9 cellular contexts compared by ENCODE assay signal in the genomic region with DNA sequence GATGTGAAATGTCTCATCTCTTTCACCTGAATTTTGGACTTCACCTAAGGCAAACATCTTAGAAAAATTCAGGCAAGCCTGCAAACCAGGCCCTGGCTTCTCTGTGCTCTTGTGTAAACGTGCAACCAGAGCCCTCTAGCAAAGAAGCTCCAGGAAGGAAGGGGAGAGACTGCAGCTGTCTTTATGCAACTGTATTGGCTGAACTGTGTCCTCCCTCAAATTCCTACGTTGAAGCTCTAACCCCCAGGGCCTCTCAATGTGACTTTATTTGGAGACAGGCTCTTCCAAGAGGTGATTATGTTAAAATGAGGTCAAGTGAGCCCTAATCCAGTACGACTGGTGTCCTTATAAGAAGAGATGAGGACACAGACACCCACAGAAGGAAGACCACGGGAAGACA.
DNase-seq lines count a peak whose midpoint lies in the region; ATAC-seq and TF ChIP-seq lines count a peak whose summit lies in the region.
"Had no signal": no experiment of that assay in that cellular context is flagged by ENCODE, and none has a peak within 500 bp of the region (broad histone marks: within the 10 kb centered on the region; RNA-seq: fewer than 3 reads in every experiment).

No MANE protein-coding gene starts in this region.

- H3K4me1 ChIP-seq in hepatocyte (ENCODE audit: insufficient read depth), result peaks cover 36% of the 10 kb centered on the region
- H3K4me1 ChIP-seq in spleen, result peaks cover 40 to 99% (median 76%) of the 10 kb centered on the region in 6 donors

- intact Hi-C loops in spleen (cut with DNase I; ENCODE audit: low total_unique reads), result loop anchor here (10.0 kb wide), 1 partner anchor 47 kb away; no protein-coding TSS in a partner anchor

- WGBS in hepatocyte (ENCODE audit: low lambda C conversion rate, missing lambda C conversion rate), result 47% methylated on average over 4 of the region's 4 CpGs
- WGBS in spleen, 5 donors, result 31 to 41% (median 37%) methylated on average over 4 of the region's 4 CpGs

- no peak for ATAC-seq in HG02884 (IDR thresholded peaks at IDR 0.05; ENCODE audit: unreplicated experiment)
- no peak for ATAC-seq in GM18867 (IDR thresholded peaks at IDR 0.05; ENCODE audit: unreplicated experiment)

- H3K27me3 ChIP-seq in HL-60 (ENCODE audit: insufficient read depth, poor library complexity, severe bottlenecking) (no peaks in the 10 kb centered on the region), hepatocyte (no peaks in the 10 kb centered on the region), spleen (replicated peaks in 1 of 7) (no peaks in the 10 kb centered on the region)

- no peak overlapping the region for H2AFZ ChIP-seq in hepatocyte

- TF ChIP-seq CTCF in HL-60 (IDR thresholded peaks at IDR 0.05; ENCODE audit: insufficient read depth, low read length) (no peak), VCaP (conservative IDR thresholded peaks at IDR 0.05) (no peak), hepatocyte (IDR thresholded peaks at IDR 0.05; ENCODE audit: poor library complexity) (no peak), spleen (IDR thresholded peaks at IDR 0.05 in 8 of 11, conservative IDR thresholded peaks at IDR 0.05 in 3 of 11) (no peak)

- H3K9me3 ChIP-seq in hepatocyte (ENCODE audit: low read depth), result no peaks in the 10 kb centered on the region
- H3K9me3 ChIP-seq in spleen, result no peaks in the 10 kb centered on the region

- peaks cover 79% of the 10 kb centered on the region for H4K20me1 ChIP-seq in hepatocyte (ENCODE audit: insufficient read depth, poor library complexity, severe bottlenecking)

- H3K4me2 ChIP-seq in hepatocyte, result peak overlapping the region; percentile 33

- H3K4me3 ChIP-seq in HL-60 (replicated peaks; ENCODE audit: insufficient read depth, low read length) (no peak overlapping the region), hepatocyte (no peak overlapping the region), spleen (no peak overlapping the region)

- H3K27ac ChIP-seq in HL-60 (replicated peaks), result peak overlapping the region; percentile 71
- peak overlapping the region; percentile 45 for H3K27ac ChIP-seq in VCaP
- H3K27ac ChIP-seq in hepatocyte, result peak overlapping the region; percentile 46
- H3K27ac ChIP-seq in spleen, result peak overlapping the region in 7 of 8 donors; percentile 57 to 77 (median 64)

- no peaks in the 10 kb centered on the region for H3K9me2 ChIP-seq in hepatocyte (replicated peaks; ENCODE audit: insufficient read depth)

- H3K36me3 ChIP-seq in hepatocyte (replicated peaks; ENCODE audit: insufficient read depth, low read depth) (no peaks in the 10 kb centered on the region), spleen (peaks cover 0 to 81% (median 9%) of the 10 kb centered on the region in 6 donors)

- peaks cover 91% of the 10 kb centered on the region for H3K79me2 ChIP-seq in hepatocyte

- no peak for TF ChIP-seq POLR2A in spleen (IDR thresholded peaks at IDR 0.05)

- peak in 1 of 2 experiments; percentile 73 for DNase-seq in HL-60 (ENCODE audit: low read depth in 1 of 2, low spot score in 1 of 2)
- no peak for DNase-seq in hepatocyte (ENCODE audit: low spot score)
- no peak for DNase-seq in spleen
- no peak for DNase-seq in dedifferentiated amniotic fluid mesenchymal stem cell (ENCODE audit: extremely low spot score)
- DNase-seq in NCI-H2171 (lab: John Stamatoyannopoulos, UW), result no peak
- DNase-seq: NCI-H1694 treated with DMSO at 0.1 percent for 48 hours had no signal
